In the genomic region with DNA sequence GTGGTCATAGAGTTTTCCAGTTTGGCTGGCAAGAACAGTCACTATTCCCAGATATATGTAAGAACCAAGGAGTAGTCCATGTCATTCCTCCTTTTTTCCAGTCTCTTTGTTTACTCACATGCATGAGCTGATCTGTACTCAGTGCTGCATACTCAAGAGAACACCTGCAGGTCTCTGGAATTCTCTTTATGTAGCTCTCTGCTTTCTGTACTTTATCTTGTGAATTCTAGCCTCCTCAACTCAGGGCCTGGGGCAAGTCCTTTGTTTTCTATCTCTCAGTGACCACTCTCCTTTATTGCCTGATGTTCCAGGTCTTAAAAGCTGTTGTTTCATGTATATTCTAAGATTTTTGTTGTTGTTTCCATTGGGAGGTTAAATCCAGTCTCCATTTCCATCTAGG, we compare ENCODE assay signal across 26 cellular contexts.
A peak's percentile ranks its signal among the peaks of the same experiment; 100 is the strongest.
DNase-seq lines count a peak whose midpoint lies in the region; ATAC-seq, FAIRE-seq and TF ChIP-seq lines count a peak whose summit lies in the region.
"Had no signal": no experiment of that assay in that cellular context is flagged by ENCODE, and none has a peak within 500 bp of the region (broad histone marks: within the 10 kb centered on the region; RNA-seq: fewer than 3 reads in every experiment).

No MANE protein-coding gene starts in this region.

- CTCF ChIA-PET in H1 (lab: Charles Lee; ENCODE audit: partially characterized antibody), result interaction anchor here (0.8 to 2.3 kb wide), 3 partner anchors 8 to 84 kb away, joined by 3 to 6 read pairs (median 3); no protein-coding TSS in a partner anchor

- H3K4ac ChIP-seq in H9 (ENCODE audit: low read depth, low read length), result no peak overlapping the region
- no peak overlapping the region for H3K4ac ChIP-seq in H1 (replicated peaks; ENCODE audit: insufficient read length, low read depth, low read length)

- H2BK12ac ChIP-seq in H9 (ENCODE audit: insufficient read length, low read depth, low read length) (no peak overlapping the region), H1 (ENCODE audit: low read depth, low read length) (no peak overlapping the region)

- H3K79me1 ChIP-seq in H9 (ENCODE audit: insufficient read depth, low read depth, low read length, poor library complexity, severe bottlenecking) (no peaks in the 10 kb centered on the region), H1 (ENCODE audit: low read depth, low read length) (no peaks in the 10 kb centered on the region)

- TF ChIP-seq CTCF in H9 (conservative IDR thresholded peaks at IDR 0.05) (no peak), H1 (IDR thresholded peaks at IDR 0.05; ENCODE audit: control extremely low read depth in 1 of 3, insufficient read depth in 1 of 3, low read depth in 1 of 3, low read length in 3 of 3) (no peak), neural progenitor cell (IDR thresholded peaks at IDR 0.05) (no peak), body of pancreas (IDR thresholded peaks at IDR 0.05) (no peak)

- H3T11ph ChIP-seq in H9 (ENCODE audit: low read length), result no peak overlapping the region

- TF ChIP-seq RAD21 in H1 (IDR thresholded peaks at IDR 0.05 in 1 of 2, conservative IDR thresholded peaks at IDR 0.05 in 1 of 2; ENCODE audit: low read depth in 2 of 2, low read length in 2 of 2), result no peak

- intact Hi-C loops in body of pancreas (cut with DNase I), result no loop called here

- H3K14ac ChIP-seq in H9 (ENCODE audit: insufficient read depth, low read length), result no peak overlapping the region
- no peak overlapping the region for H3K14ac ChIP-seq in H1 (ENCODE audit: insufficient read length)

- H3K9ac ChIP-seq in H9 (ENCODE audit: extremely low read depth, insufficient read length, low read length) (no peak overlapping the region), H1 (replicated peaks in 1 of 4; ENCODE audit: extremely low read depth in 1 of 4, low read depth in 3 of 4, low read length in 3 of 4) (no peak overlapping the region), neural progenitor cell (no peak overlapping the region)
- H3K9ac ChIP-seq: BLaER1 treated with 17β-estradiol and CSF1 and Interleukin-3, amounts not matched to agents 10 nM and 100 nM had no signal

- H4K20me1 ChIP-seq in H9 (ENCODE audit: control insufficient read depth, insufficient read depth, insufficient read length) (no peaks in the 10 kb centered on the region), H1 (replicated peaks in 1 of 2; ENCODE audit: control insufficient read depth in 1 of 2, insufficient read depth in 2 of 2, low read length in 2 of 2) (no peaks in the 10 kb centered on the region), neural progenitor cell (ENCODE audit: low read depth) (no peaks in the 10 kb centered on the region)
- H4K20me1 ChIP-seq: BLaER1 treated with 17β-estradiol and CSF1 and Interleukin-3, amounts not matched to agents 10 nM and 100 nM had no signal

- H3K4me2 ChIP-seq in H9 (ENCODE audit: insufficient read depth, insufficient read length, low read length) (no peak overlapping the region), H1 (ENCODE audit: insufficient read depth in 1 of 2, low read depth in 2 of 2, low read length in 2 of 2) (no peak overlapping the region), neural progenitor cell (peak overlapping the region; percentile 48)
- H3K4me2 ChIP-seq: BLaER1 treated with 17β-estradiol and CSF1 and Interleukin-3, amounts not matched to agents 10 nM and 100 nM had no signal

- no peak overlapping the region for H3K4me3 ChIP-seq in H1 (ENCODE audit: extremely low read depth in 1 of 4, insufficient read depth in 2 of 4, low read depth in 3 of 4, low read length in 4 of 4)
- no peak overlapping the region for H3K4me3 ChIP-seq in neural progenitor cell
- no peak overlapping the region for H3K4me3 ChIP-seq in body of pancreas
- H3K4me3 ChIP-seq: BLaER1 treated with 17β-estradiol and CSF1 and Interleukin-3, amounts not matched to agents 10 nM and 100 nM; SJSA1 had no signal

- no peak overlapping the region for H4K5ac ChIP-seq in H9 (ENCODE audit: insufficient read length, low read depth, low read length)
- no peak overlapping the region for H4K5ac ChIP-seq in H1 (ENCODE audit: insufficient read length, low read depth, low read length)

- no peaks in the 10 kb centered on the region for H3K9me3 Mint-ChIP-seq in H9
- H3K9me3 Mint-ChIP-seq in neural progenitor cell, result no peaks in the 10 kb centered on the region
- H3K9me3 Mint-ChIP-seq: CD4-positive, alpha-beta T cell had no signal

- no peak overlapping the region for H2BK120ac ChIP-seq in H9 (ENCODE audit: low read depth, low read length, poor library complexity, severe bottlenecking)
- H2BK120ac ChIP-seq in H1 (replicated peaks; ENCODE audit: low read depth, low read length), result no peak overlapping the region

- H3K23me2 ChIP-seq in H9 (ENCODE audit: insufficient read length, low read depth, low read length, poor library complexity, severe bottlenecking) (no peaks in the 10 kb centered on the region), H1 (ENCODE audit: low read depth, low read length) (no peaks in the 10 kb centered on the region)

- TF ChIP-seq POLR2A in H1 (IDR thresholded peaks at IDR 0.05; ENCODE audit: control extremely low read depth in 1 of 2, low read depth in 2 of 2, low read length in 2 of 2) (no peak), body of pancreas (IDR thresholded peaks at IDR 0.05) (no peak)

- H4K91ac ChIP-seq in H9 (ENCODE audit: insufficient read length, low read depth, low read length) (no peak overlapping the region), H1 (replicated peaks; ENCODE audit: insufficient read length, low read length) (no peak overlapping the region)

- H2BK5ac ChIP-seq in H9 (ENCODE audit: insufficient read length, low read length) (no peak overlapping the region), H1 (ENCODE audit: low read depth, low read length) (no peak overlapping the region)

- no peak overlapping the region for H2BK15ac ChIP-seq in H9 (ENCODE audit: low read depth, low read length)
- no peak overlapping the region for H2BK15ac ChIP-seq in H1 (ENCODE audit: low read length)

- H3K27me3 Mint-ChIP-seq in H9 (ENCODE audit: low read depth), result peaks cover 1% of the 10 kb centered on the region; the same call in 1 of the 2 replicates
- H3K27me3 Mint-ChIP-seq in neural progenitor cell (ENCODE audit: insufficient read depth, low read depth), result no peaks in the 10 kb centered on the region
- H3K27me3 Mint-ChIP-seq: CD4-positive, alpha-beta T cell had no signal

- TF ChIP-seq EP300 in H1 (IDR thresholded peaks at IDR 0.05; ENCODE audit: borderline replicate concordance in 1 of 2, low read depth in 2 of 2, low read length in 2 of 2), result no peak

- H3K27ac ChIP-seq in H9 (ENCODE audit: insufficient read length, low read depth, low read length) (no peak overlapping the region), H1 (ENCODE audit: low read depth, low read length) (no peak overlapping the region), neural progenitor cell (peak overlapping the region; percentile 75), body of pancreas (no peak overlapping the region)
- H3K27ac ChIP-seq: BLaER1 treated with 17β-estradiol and CSF1 and Interleukin-3, amounts not matched to agents 10 nM and 100 nM; SJSA1 had no signal

- peak overlapping the region in 2 of 3 experiments; percentile 71 to 84; a peak in 3 of 7 replicates for H3K27ac Mint-ChIP-seq in H9
- H3K27ac Mint-ChIP-seq in neural progenitor cell, result peak overlapping the region; percentile 7
- H3K27ac Mint-ChIP-seq: CD4-positive, alpha-beta T cell had no signal

- ATAC-seq in body of pancreas, result no peak
- ATAC-seq: HepG2 had no signal

- no peak for FAIRE-seq in H1 (lab: Jason Lieb, UNC)
- FAIRE-seq: A204.1, GM12891, HepG2 had no signal

- H3K4me1 ChIP-seq in H9 (ENCODE audit: insufficient read depth, low read length), result no peaks in the 10 kb centered on the region; the same call in 1 of the 2 replicates
- no peaks in the 10 kb centered on the region; a peak in 1 of 7 replicates for H3K4me1 ChIP-seq in H1 (replicated peaks in 1 of 4; ENCODE audit: control insufficient read depth in 3 of 4, insufficient read depth in 4 of 4, low read length in 3 of 4)
- peaks cover 19% of the 10 kb centered on the region for H3K4me1 ChIP-seq in neural progenitor cell
- H3K4me1 ChIP-seq in body of pancreas, result no peaks in the 10 kb centered on the region
- H3K4me1 ChIP-seq: BLaER1 treated with 17β-estradiol and CSF1 and Interleukin-3, amounts not matched to agents 10 nM and 100 nM; SJSA1 had no signal

- H4K8ac ChIP-seq in H9 (replicated peaks; ENCODE audit: insufficient read length, low read depth, low read length) (no peak overlapping the region), H1 (ENCODE audit: extremely low read depth, insufficient read depth, low read length) (no peak overlapping the region)

- peaks cover 0 to 4% of the 10 kb centered on the region in 2 experiments; a peak in 2 of 4 replicates for H3K4me1 Mint-ChIP-seq in H9
- H3K4me1 Mint-ChIP-seq in neural progenitor cell, result peaks cover 8% of the 10 kb centered on the region

- no peak overlapping the region for H2AK5ac ChIP-seq in H9 (ENCODE audit: insufficient read length, low read length)
- no peak overlapping the region for H2AK5ac ChIP-seq in H1 (ENCODE audit: low read depth, low read length)

- DNase-seq in DMS53 treated with DMSO at 0.1 percent for 48 hours (lab: John Stamatoyannopoulos, UW; ENCODE audit: unreplicated experiment), result peak; percentile 28
- no peak for DNase-seq in H9
- DNase-seq in H1 (ENCODE audit: low read depth in 1 of 2, low spot score in 2 of 2), result peak in 1 of 2 experiments; percentile 5
- DNase-seq in neural progenitor cell (ENCODE audit: low spot score), result peak; percentile 67
- no peak for DNase-seq in body of pancreas
- DNase-seq in dermis blood vessel endothelial cell, result no peak
- DNase-seq in NOMO-1 treated with dmso at 0.1 percent for 144 hours (lab: John Stamatoyannopoulos, UW; ENCODE audit: unreplicated experiment), result no peak
- DNase-seq: CD4-positive, alpha-beta T cell; DMS79; EL; GF-D8; Karpas-422; NCI-H1092; NCI-H1436 treated with DMSO at 0.1 percent for 48 hours; NCI-H1930; NCI-H2107; NCI-H226; NCI-H524; NCI-H774; Right ventricle myocardium superior; RPMI8226 had no signal

- H3K18ac ChIP-seq in H9 (ENCODE audit: insufficient read length, low read depth, low read length), result no peak overlapping the region
- no peak overlapping the region for H3K18ac ChIP-seq in H1 (ENCODE audit: extremely low read depth, low read length)

- H2BK20ac ChIP-seq in H9 (ENCODE audit: low read depth, low read length, poor library complexity, severe bottlenecking) (no peak overlapping the region), H1 (ENCODE audit: low read length) (no peak overlapping the region)

- H3K36me3 Mint-ChIP-seq in H9 (ENCODE audit: insufficient read depth in 1 of 3, low read depth in 3 of 3) (no peaks in the 10 kb centered on the region), neural progenitor cell (no peaks in the 10 kb centered on the region)

- H3K23ac ChIP-seq in H9 (ENCODE audit: insufficient read length, low read depth, low read length) (no peak overlapping the region), H1 (ENCODE audit: insufficient read length) (no peak overlapping the region)

- H2AFZ ChIP-seq in H9 (ENCODE audit: low read length) (no peak overlapping the region), H1 (ENCODE audit: low read length) (peak overlapping the region; percentile 73; the same call in 1 of the 2 replicates), neural progenitor cell (replicated peaks) (peak overlapping the region; percentile 73)

- H3F3A ChIP-seq in neural progenitor cell (ENCODE audit: low read depth), result peaks cover 4% of the 10 kb centered on the region

- H3K56ac ChIP-seq in H9 (ENCODE audit: insufficient read length, low read depth, low read length) (no peak overlapping the region), H1 (replicated peaks; ENCODE audit: insufficient read length, low read depth, low read length) (no peak overlapping the region)

- H3K36me3 ChIP-seq in H1 (ENCODE audit: control insufficient read depth in 2 of 4, insufficient read depth in 4 of 4, low read length in 3 of 4) (no peaks in the 10 kb centered on the region), neural progenitor cell (no peaks in the 10 kb centered on the region), body of pancreas (replicated peaks in 1 of 2; ENCODE audit: insufficient read depth in 1 of 2, low read depth in 2 of 2) (no peaks in the 10 kb centered on the region)
- H3K36me3 ChIP-seq: SJSA1 had no signal

- no peak overlapping the region for H3K4me3 Mint-ChIP-seq in H9
- H3K4me3 Mint-ChIP-seq in neural progenitor cell, result no peak overlapping the region
- H3K4me3 Mint-ChIP-seq: CD4-positive, alpha-beta T cell had no signal

- POLR2A ChIA-PET in H1 (lab: Charles Lee; ENCODE audit: partially characterized antibody), result no interaction called here

- H3K27me3 ChIP-seq in H9 (ENCODE audit: insufficient read depth, low read length) (no peaks in the 10 kb centered on the region), H1 (replicated peaks in 1 of 4; ENCODE audit: control insufficient read depth in 3 of 4, extremely low read depth in 1 of 4, insufficient read depth in 3 of 4, low read length in 3 of 4) (no peaks in the 10 kb centered on the region), neural progenitor cell (no peaks in the 10 kb centered on the region), body of pancreas (no peaks in the 10 kb centered on the region)
- H3K27me3 ChIP-seq: BLaER1 treated with 17β-estradiol and CSF1 and Interleukin-3, amounts not matched to agents 10 nM and 100 nM; SJSA1 had no signal

- no peaks in the 10 kb centered on the region for H3K79me2 ChIP-seq in H9 (ENCODE audit: insufficient read depth, low read length)
- no peaks in the 10 kb centered on the region for H3K79me2 ChIP-seq in H1 (ENCODE audit: control insufficient read depth in 1 of 2, insufficient read depth in 2 of 2, low read length in 2 of 2)
- no peaks in the 10 kb centered on the region for H3K79me2 ChIP-seq in neural progenitor cell (ENCODE audit: low read depth)

- H3K9me3 ChIP-seq in H9 (ENCODE audit: control insufficient read depth, low read depth, low read length) (no peaks in the 10 kb centered on the region), H1 (ENCODE audit: insufficient read depth in 2 of 2, low read depth in 1 of 2, low read length in 1 of 2) (no peaks in the 10 kb centered on the region), neural progenitor cell (ENCODE audit: low read depth) (no peaks in the 10 kb centered on the region), body of pancreas (no peaks in the 10 kb centered on the region)
- H3K9me3 ChIP-seq: BLaER1 treated with 17β-estradiol and CSF1 and Interleukin-3, amounts not matched to agents 10 nM and 100 nM; SJSA1 had no signal

Comparison
In these comparisons a context has a peak if more than half of its experiments do, and no peak if none do; other contexts are left out.
1. DNase-seq: peak in DMS53 treated with DMSO at 0.1 percent for 48 hours (single experiment) and neural progenitor cell (single experiment); none in H9 (single experiment), body of pancreas (0 of 4), dermis blood vessel endothelial cell (single experiment) and NOMO-1 treated with dmso at 0.1 percent for 144 hours (single experiment).